Comparison of ENCODE assay signal across 8 cellular contexts in the genomic region with DNA sequence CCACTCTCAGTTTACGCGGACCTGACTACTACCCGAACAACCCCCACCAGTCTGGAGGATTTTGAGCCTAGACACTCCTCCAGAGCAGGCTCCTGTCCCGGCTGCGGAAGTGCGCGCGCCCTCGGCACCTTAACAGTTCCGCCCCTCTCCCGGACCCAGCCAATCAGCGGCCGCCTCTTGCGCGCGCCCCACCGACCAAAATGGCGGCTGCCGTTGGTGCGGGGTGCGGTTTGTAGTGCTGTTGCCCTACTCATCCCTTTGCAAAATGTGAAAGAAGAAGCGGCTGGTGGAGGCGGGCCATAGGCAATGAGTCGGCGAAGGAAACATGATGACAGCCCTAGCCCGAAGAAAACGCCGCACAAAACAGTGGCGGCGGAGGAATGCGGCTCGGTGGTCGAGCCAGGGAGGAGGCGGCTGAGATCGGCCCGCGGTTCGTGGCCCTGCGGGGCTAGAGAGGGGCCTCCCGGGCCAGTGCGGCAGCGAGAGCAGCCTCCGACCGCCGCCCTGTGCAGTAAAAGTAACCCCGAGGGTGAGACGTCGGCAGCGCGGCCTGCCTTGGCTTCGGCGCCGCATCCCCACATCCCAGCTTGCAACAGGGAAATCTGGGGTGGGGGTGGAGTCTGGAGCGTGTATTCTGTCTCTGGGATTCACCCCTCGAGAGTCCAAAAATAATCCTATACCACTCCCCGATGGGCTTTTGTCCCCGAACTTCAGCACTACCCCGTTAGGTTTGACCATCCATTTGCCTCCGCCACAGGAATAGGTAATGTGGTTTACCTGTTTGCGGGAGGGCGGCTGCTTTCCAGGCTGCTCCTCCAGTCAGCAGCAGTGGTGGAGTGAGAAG. TPM values are rescaled to one million over a fixed set of nuclear protein-coding genes. Genes with fewer than 3 reads are reported as not detected.
DNase-seq lines count a peak whose midpoint lies in the region; ATAC-seq and TF ChIP-seq lines count a peak whose summit lies in the region.

A gene (plus strand): TSS at position 191 of the 844 bp plus-strand sequence. CDS start 116 bp downstream, at position 307.

- H3K4me3 Mint-ChIP-seq in endodermal cell, result peak within 1 kb of the TSS; percentile 97

- TF ChIP-seq CTCF in endodermal cell (conservative IDR thresholded peaks at IDR 0.05), result no peak

- ATAC-seq in GM21360 (IDR thresholded peaks at IDR 0.05; ENCODE audit: unreplicated experiment), result peak; percentile 99

- H3K79me2 ChIP-seq in mesendoderm (ENCODE audit: control insufficient read depth, insufficient read depth, low read length), result no peaks in the 10 kb centered on the region

- H3K9me3 ChIP-seq in NT2/D1 (ENCODE audit: insufficient read depth, low read length), result no peaks in the 10 kb centered on the region
- no peaks in the 10 kb centered on the region for H3K9me3 ChIP-seq in endodermal cell (ENCODE audit: control insufficient read depth, low read length)

- no peaks in the 10 kb centered on the region for H3K9me3 Mint-ChIP-seq in endodermal cell

- H3K4ac ChIP-seq in mesendoderm (ENCODE audit: low read depth, low read length), result peak within 1 kb of the TSS; percentile 95

- H3K79me1 ChIP-seq in mesendoderm (ENCODE audit: low read length), result no peaks in the 10 kb centered on the region

- no peak within 1 kb of the TSS for H2AK5ac ChIP-seq in mesendoderm (ENCODE audit: low read length)

- H4K5ac ChIP-seq in mesendoderm (ENCODE audit: low read length), result no peak within 1 kb of the TSS

- DNase-seq in COLO668 (lab: John Stamatoyannopoulos, UW; ENCODE audit: unreplicated experiment) (peak; percentile 95), HUDEP-2 (lab: John Stamatoyannopoulos, UW; ENCODE audit: unreplicated experiment in 76 of 76) (peak in 75 of 76 experiments; percentile 25 to 91 (median 83)), NT2/D1 (ENCODE audit: low read depth, low spot score) (peak; percentile 86), endodermal cell (peak; percentile 97), mesendoderm (peak; percentile 96)
- DNase-seq in activated CD8-positive, alpha-beta memory T cell treated with anti-CD3 and anti-CD28 coated beads, Interleukin-2, amount 50 U/mL, for 24 hours (ENCODE audit: extremely low read depth), result peak; percentile 83
- peak; percentile 88 for DNase-seq in stimulated activated CD8-positive, alpha-beta memory T cell treated with anti-CD3 and anti-CD28 coated beads, Interleukin-15, amount 100 ng/mL, for 1 hour (ENCODE audit: low read depth)

- peaks cover 8% of the 10 kb centered on the region for H3K36me3 Mint-ChIP-seq in endodermal cell (ENCODE audit: low read depth)

- peak within 1 kb of the TSS; percentile 91 for H3K27ac ChIP-seq in endodermal cell (ENCODE audit: low read depth, low read length)
- H3K27ac ChIP-seq in mesendoderm (ENCODE audit: low read depth, low read length), result peak within 1 kb of the TSS; percentile 87

- H3K4me1 ChIP-seq in NT2/D1 (ENCODE audit: insufficient read depth, insufficient read length) (no peaks in the 10 kb centered on the region), endodermal cell (ENCODE audit: control insufficient read depth, insufficient read depth, low read length) (peaks cover 3% of the 10 kb centered on the region), mesendoderm (ENCODE audit: control insufficient read depth, low read depth, low read length) (no peaks in the 10 kb centered on the region)

- no peak within 1 kb of the TSS for H2BK120ac ChIP-seq in mesendoderm (ENCODE audit: low read depth, low read length)

- peak within 1 kb of the TSS; percentile 99 for H3K18ac ChIP-seq in mesendoderm (ENCODE audit: low read length)

- H3K4me2 ChIP-seq in mesendoderm (ENCODE audit: low read length), result peak within 1 kb of the TSS; percentile 86

- H3K36me3 ChIP-seq in NT2/D1 (ENCODE audit: insufficient read depth, insufficient read length, low read length) (peaks cover 7% of the 10 kb centered on the region), endodermal cell (ENCODE audit: control insufficient read depth, insufficient read depth, low read length) (peaks cover 4% of the 10 kb centered on the region), mesendoderm (ENCODE audit: control insufficient read depth, insufficient read depth, low read length) (no peaks in the 10 kb centered on the region)

- WGBS in endodermal cell (ENCODE audit: insufficient coverage in 1 of 2, insufficient read length in 1 of 2), 2 experiments, result 0 to 1% methylated on average over 12 to 61 of the region's 61 CpGs
- whole genome bisulfite sequencing in mesendoderm (ENCODE audit: extremely low coverage, insufficient coverage, low lambda C conversion rate), result no CpG with 5 or more reads among the region's 61 CpGs

- H3K9ac ChIP-seq in NT2/D1 (ENCODE audit: insufficient read length, low read depth), result peak within 1 kb of the TSS; percentile 96
- H3K9ac ChIP-seq in endodermal cell (ENCODE audit: extremely low read depth, low read length, poor library complexity, severe bottlenecking), result peak within 1 kb of the TSS; percentile 85
- H3K9ac ChIP-seq in mesendoderm (ENCODE audit: low read length), result peak within 1 kb of the TSS; percentile 95

- H3K4me3 ChIP-seq in NT2/D1 (ENCODE audit: insufficient read length, low read depth) (peak within 1 kb of the TSS; percentile 77), endodermal cell (ENCODE audit: low read length) (peak within 1 kb of the TSS; percentile 94), mesendoderm (ENCODE audit: low read length) (peak within 1 kb of the TSS; percentile 91)

- peak within 1 kb of the TSS; percentile 75 for H3K23ac ChIP-seq in mesendoderm (ENCODE audit: low read length)

- H2BK15ac ChIP-seq in mesendoderm (replicated peaks; ENCODE audit: low read depth), result no peak within 1 kb of the TSS

- no peaks in the 10 kb centered on the region for H3K27me3 Mint-ChIP-seq in endodermal cell (ENCODE audit: insufficient read depth)

- H3K27me3 ChIP-seq in NT2/D1 (ENCODE audit: insufficient read depth, insufficient read length) (no peaks in the 10 kb centered on the region), endodermal cell (ENCODE audit: control insufficient read depth, insufficient read depth, low read length, poor library complexity, severe bottlenecking) (no peaks in the 10 kb centered on the region), mesendoderm (ENCODE audit: insufficient read depth, low read length, poor library complexity) (no peaks in the 10 kb centered on the region)

- peak within 1 kb of the TSS; percentile 77 for H2BK5ac ChIP-seq in mesendoderm (ENCODE audit: low read length)

- peak within 1 kb of the TSS; percentile 97 for H3K56ac ChIP-seq in mesendoderm (ENCODE audit: low read length)

- H4K8ac ChIP-seq in mesendoderm (ENCODE audit: low read depth, low read length), result peak within 1 kb of the TSS; percentile 16

- H3K27ac Mint-ChIP-seq in endodermal cell, result peak within 1 kb of the TSS; percentile 99

- H3K4me1 Mint-ChIP-seq in endodermal cell, result peaks cover 7% of the 10 kb centered on the region

RNA-seq across cellular contexts. Expression of the gene that starts here (rescaled TPM):
- total RNA-seq in endodermal cell, result 10 to 100 TPM; 18.9 to 21.3 TPM
- polyA plus RNA-seq in endodermal cell (2013, experiment 1 of 2), result 21.2 TPM
- polyA plus RNA-seq in endodermal cell (2013, experiment 2 of 2), result 22.5 TPM
- 16.2 TPM for polyA plus RNA-seq in mesendoderm (2013, experiment 1 of 2)
- 16.4 TPM for polyA plus RNA-seq in mesendoderm (2013, experiment 2 of 2)

Comparison
In these comparisons a context has a peak if more than half of its experiments do, and no peak if none do; other contexts are left out.
1. Peak in every context shown above with its lines: DNase-seq, ATAC-seq, H3K4me3 ChIP-seq and H3K27ac ChIP-seq.